27 cellular contexts compared by ENCODE assay signal in genomic region chr4:74610491-74610890, GRCh38.
"Had no signal": no experiment of that assay in that cellular context is flagged by ENCODE, and none has a peak within 500 bp of the region (broad histone marks: within the 10 kb centered on the region; RNA-seq: fewer than 3 reads in every experiment).

No MANE protein-coding gene starts in this region.

- H3K4me3 ChIP-seq: adrenal gland, body of pancreas, colonic mucosa, esophagus squamous epithelium, gastroesophageal sphincter had no signal

- H3K4me1 ChIP-seq: adrenal gland, body of pancreas, colonic mucosa, gastroesophageal sphincter had no signal

- H3K36me3 ChIP-seq: adrenal gland, colonic mucosa, esophagus squamous epithelium, gastroesophageal sphincter had no signal

- DNase-seq: activated CD4-positive, alpha-beta memory T cell treated with anti-CD3 and anti-CD28 coated beads for 36 hours; activated CD4-positive, alpha-beta T cell treated with anti-CD3 and anti-CD28 coated beads for 36 hours; activated CD4-positive, alpha-beta T cell treated with anti-CD3 and anti-CD28 coated beads, Interleukin-2, amount 10 ng/mL, durations not matched to agents 24 days and 14 days; activated CD4-positive, CD25-positive, alpha-beta regulatory T cell; activated CD4-positive, CD25-positive, alpha-beta regulatory T cell treated with anti-CD3 and anti-CD28 coated beads, Interleukin-2, amount 50 U/mL, for 72 hours; activated CD8-positive, alpha-beta memory T cell treated with anti-CD3 and anti-CD28 coated beads, Interleukin-2, amount 10 ng/mL, durations not matched to agents 7 days and 5 days; activated CD8-positive, alpha-beta memory T cell treated with anti-CD3 and anti-CD28 coated beads, Interleukin-2, amount 50 U/mL, for 4 hours; activated CD8-positive, alpha-beta T cell treated with anti-CD3 and anti-CD28 coated beads, Interleukin-2, amount 10 ng/mL, durations not matched to agents 7 days and 5 days; activated effector memory CD4-positive, alpha-beta T cell treated with anti-CD3 and anti-CD28 coated beads, Interleukin-2, amount 50 U/mL, for 16 hours; activated naive CD4-positive, alpha-beta T cell treated with anti-CD3 and anti-CD28 coated beads for 36 hours; activated naive CD8-positive, alpha-beta T cell treated with anti-CD3 and anti-CD28 coated beads for 36 hours; activated naive CD8-positive, alpha-beta T cell treated with anti-CD3 and anti-CD28 coated beads, Interleukin-2, amount 50 U/mL, for 24 hours; activated T-cell treated with anti-CD3 and anti-CD28 coated beads, Interleukin-2, amount 50 U/mL, for 1 hour; activated T-cell treated with anti-CD3 and anti-CD28 coated beads, Interleukin-2, amount 50 U/mL, for 48 hours; adrenal gland; amygdala; aorta; body of pancreas; central memory CD4-positive, alpha-beta T cell; cerebellar nuclear complex; colonic mucosa; effector CD8-positive, alpha-beta T cell; esophagus squamous epithelium; foreskin melanocyte; T-helper 2 cell had no signal

- ATAC-seq: activated CD4-positive, alpha-beta T cell treated with anti-CD3 and anti-CD28 coated beads for 36 hours; activated CD8-positive, alpha-beta memory T cell treated with anti-CD3 and anti-CD28 coated beads, Interleukin-2, amount 10 ng/mL, durations not matched to agents 7 days and 5 days; activated CD8-positive, alpha-beta T cell treated with anti-CD3 and anti-CD28 coated beads, Interleukin-2, amount 10 ng/mL, durations not matched to agents 7 days and 5 days; activated naive CD8-positive, alpha-beta T cell treated with anti-CD3 and anti-CD28 coated beads, Interleukin-2, amount 50 U/mL, for 24 hours; body of pancreas; gastroesophageal sphincter had no signal

- H3K9me3 ChIP-seq: adrenal gland, body of pancreas, colonic mucosa, esophagus squamous epithelium, gastroesophageal sphincter had no signal

- H3K27ac ChIP-seq: adrenal gland, body of pancreas, colonic mucosa, epithelial cell of prostate, esophagus squamous epithelium, gastroesophageal sphincter had no signal

- H3K27me3 ChIP-seq: adrenal gland, body of pancreas, colonic mucosa, esophagus squamous epithelium, gastroesophageal sphincter had no signal
